17 cellular contexts compared by ENCODE assay signal in genomic region chr5:83925952-83926351, GRCh38.
DNase-seq lines count a peak whose midpoint lies in the region; FAIRE-seq and TF ChIP-seq lines count a peak whose summit lies in the region.
"Had no signal": no experiment of that assay in that cellular context is flagged by ENCODE, and none has a peak within 500 bp of the region (broad histone marks: within the 10 kb centered on the region; RNA-seq: fewer than 3 reads in every experiment).

No MANE protein-coding gene starts in this region.

- H4K8ac ChIP-seq in trophoblast cell (ENCODE audit: low read depth, low read length): no peak overlapping the region

- no peak for TF ChIP-seq RAD21 in SK-N-SH (IDR thresholded peaks at IDR 0.05; ENCODE audit: low read length)

- H3K4me2 ChIP-seq in SK-N-SH (peak overlapping the region; percentile 55), trophoblast cell (ENCODE audit: low read length) (peak overlapping the region; percentile 44)

- TF ChIP-seq EP300 in SK-N-SH (IDR thresholded peaks at IDR 0.05; ENCODE audit: borderline replicate concordance in 1 of 2, low read depth in 1 of 2, low read length in 1 of 2): 0 out of 4 replicates have a peak, but pooled peaks of 1 of the 2 experiments have one; percentile 25

- H3K36me3 ChIP-seq in SK-N-SH (replicated peaks in 1 of 2; ENCODE audit: control insufficient read depth in 1 of 2, insufficient read depth in 2 of 2, low read length in 1 of 2) (no peaks in the 10 kb centered on the region), trophoblast cell (ENCODE audit: control insufficient read depth in 1 of 2, insufficient read depth in 2 of 2, low read length in 2 of 2) (no peaks in the 10 kb centered on the region)
- H3K36me3 ChIP-seq: tibial nerve had no signal

- CTCF ChIA-PET in SK-N-SH (lab: Yijun Ruan, JAX): interaction anchor here (0.9 to 4.8 kb wide), 6 partner anchors 11 to 329 kb away, joined by 3 to 57 read pairs (median 4); no protein-coding TSS in a partner anchor

- DNase-seq in HTR-8/SVneo (ENCODE audit: insufficient read length, low spot score): peak; percentile 3
- DNase-seq in SK-N-SH: no peak
- peak; percentile 17 for DNase-seq in inferior parietal cortex (ENCODE audit: extremely low spot score)
- peak; percentile 56 to 71 for DNase-seq in trophoblast cell
- DNase-seq in KG1 (lab: John Stamatoyannopoulos, UW): no peak
- DNase-seq in lower leg skin (ENCODE audit: low spot score in 2 of 2): no peak
- no peak for DNase-seq in NCI-H345 treated with DMSO at 0.1 percent for 48 hours (lab: John Stamatoyannopoulos, UW; ENCODE audit: unreplicated experiment)
- DNase-seq: activated CD8-positive, alpha-beta memory T cell treated with anti-CD3 and anti-CD28 coated beads for 24 hours; amniotic stem cell; midbrain; MV-4-11; NCI-H2081 treated with DMSO at 0.1 percent for 48 hours; NCI-H69; stimulated activated CD4-positive, alpha-beta T cell treated with anti-CD3 and anti-CD28 coated beads, Interleukin-12 subunit alpha, Interleukin-12 subunit beta, amount 100 ng/mL, for 4 hours; stimulated activated naive B cell treated with anti-CD40 and anti-IgM and Interleukin-4, amounts not matched to agents 10 μg/mL and 1 μg/mL and 100 μg/mL, for 72 hours had no signal

- H3K4me3 ChIP-seq in SK-N-SH (ENCODE audit: low read depth in 2 of 2, low read length in 1 of 2) (no peak overlapping the region; a peak in 1 of 4 replicates), trophoblast cell (ENCODE audit: low read depth, low read length) (no peak overlapping the region), lower leg skin (ENCODE audit: low read depth, poor library complexity, severe bottlenecking) (no peak overlapping the region)
- H3K4me3 ChIP-seq: tibial nerve had no signal

- no peak overlapping the region for H2BK12ac ChIP-seq in trophoblast cell (ENCODE audit: low read length)

- H3K4ac ChIP-seq in trophoblast cell (ENCODE audit: low read depth, low read length): no peak overlapping the region

- H2AK5ac ChIP-seq in trophoblast cell (ENCODE audit: low read length): no peak overlapping the region

- peaks cover 37% of the 10 kb centered on the region for H3F3A ChIP-seq in SK-N-SH (replicated peaks; ENCODE audit: insufficient read depth)

- no peak for TF ChIP-seq POLR2A in lower leg skin (IDR thresholded peaks at IDR 0.05)

- no peak overlapping the region for H4K12ac ChIP-seq in trophoblast cell (ENCODE audit: low read depth, low read length)

- H3K9me2 ChIP-seq in SK-N-SH: no peaks in the 10 kb centered on the region

- POLR2A ChIA-PET in SK-N-SH (lab: Yijun Ruan, JAX): no interaction called here

- no peaks in the 10 kb centered on the region for H4K20me1 ChIP-seq in SK-N-SH (ENCODE audit: insufficient read depth)

- intact Hi-C loops in lower leg skin (cut with DNase I; ENCODE audit: low total_unique reads): no loop called here

- H3K9ac ChIP-seq in SK-N-SH (peak overlapping the region; percentile 49), trophoblast cell (ENCODE audit: low read length) (no peak overlapping the region)

- FAIRE-seq in HTR-8/SVneo (lab: Jason Lieb, UNC): no peak

- no peak overlapping the region for H4K91ac ChIP-seq in trophoblast cell (ENCODE audit: low read depth, low read length)

- peak overlapping the region; percentile 89 to 94 for H3K27ac ChIP-seq in SK-N-SH (ENCODE audit: low read depth in 2 of 2, low read length in 1 of 2)
- H3K27ac ChIP-seq in trophoblast cell (ENCODE audit: low read depth, low read length): peak overlapping the region; percentile 78
- H3K27ac ChIP-seq: tibial nerve, VCaP had no signal

- H2BK120ac ChIP-seq in trophoblast cell (ENCODE audit: insufficient read depth, low read length, poor library complexity): peak overlapping the region; percentile 63

- H2AFZ ChIP-seq in SK-N-SH (ENCODE audit: low read depth) (peak overlapping the region; percentile 73), trophoblast cell (ENCODE audit: insufficient read depth, low read length, poor library complexity) (no peak overlapping the region)

- no peak overlapping the region for H2BK5ac ChIP-seq in trophoblast cell (ENCODE audit: low read depth, low read length, poor library complexity)

- no peak for TF ChIP-seq CTCF in SK-N-SH (IDR thresholded peaks at IDR 0.05)
- TF ChIP-seq CTCF in lower leg skin (IDR thresholded peaks at IDR 0.05): no peak

- 57% methylated on average over 4 of the region's 4 CpGs for WGBS in SK-N-SH (ENCODE audit: low lambda C conversion rate)
- WGBS in trophoblast cell (ENCODE audit: extremely low coverage, insufficient coverage, insufficient read length): no CpG with 5 or more reads among the region's 4 CpGs
- 68 to 77% methylated on average over 4 of the region's 4 CpGs for whole genome bisulfite sequencing in lower leg skin, 2 donors

- H3K4me1 ChIP-seq in SK-N-SH (ENCODE audit: control insufficient read depth in 1 of 2, insufficient read depth in 2 of 2, low read depth in 1 of 2, low read length in 1 of 2) (peaks cover 15 to 20% of the 10 kb centered on the region in 2 experiments; a peak in 3 of 4 replicates), trophoblast cell (ENCODE audit: control insufficient read depth in 1 of 2, insufficient read depth in 2 of 2, low read length in 2 of 2) (peaks cover 5 to 7% of the 10 kb centered on the region in 2 experiments)

- no peak overlapping the region for H3K18ac ChIP-seq in trophoblast cell (ENCODE audit: low read length)

- H3K27me3 ChIP-seq in SK-N-SH (ENCODE audit: insufficient read depth) (no peaks in the 10 kb centered on the region), trophoblast cell (ENCODE audit: insufficient read depth, low read length) (no peaks in the 10 kb centered on the region)
- H3K27me3 ChIP-seq: tibial nerve had no signal

- H3K23ac ChIP-seq in trophoblast cell (ENCODE audit: low read length): no peak overlapping the region

- no peak overlapping the region for H3K14ac ChIP-seq in trophoblast cell (ENCODE audit: low read length)

- peaks cover 11% of the 10 kb centered on the region for H3K79me1 ChIP-seq in trophoblast cell (ENCODE audit: low read length)

- H3K79me2 ChIP-seq in SK-N-SH (ENCODE audit: insufficient read depth) (no peaks in the 10 kb centered on the region), trophoblast cell (ENCODE audit: control insufficient read depth, insufficient read depth, low read length, poor library complexity) (no peaks in the 10 kb centered on the region)

- no peaks in the 10 kb centered on the region for H3K9me3 ChIP-seq in SK-N-SH
- H3K9me3 ChIP-seq in trophoblast cell (ENCODE audit: insufficient read depth, low read depth, low read length): no peaks in the 10 kb centered on the region

TF ChIP-seq in SK-N-SH, 30 proteins besides CTCF, POLR2A, EP300 and RAD21:
- TF ChIP-seq CHD2 (IDR thresholded peaks at IDR 0.05; ENCODE audit: low read length, partially characterized antibody) (no peak), TCF12 (IDR thresholded peaks at IDR 0.05) (peak; percentile 56; the same call in 1 of the 2 replicates), YY1 (IDR thresholded peaks at IDR 0.05; ENCODE audit: low read depth) (no peak), MXI1 (IDR thresholded peaks at IDR 0.05; ENCODE audit: low read depth, low read length) (no peak), SIN3A (IDR thresholded peaks at IDR 0.05; ENCODE audit: borderline replicate concordance, low read depth, low read length) (no peak), TEAD4 (IDR thresholded peaks at IDR 0.05; ENCODE audit: borderline replicate concordance, insufficient read depth) (no peak), GATA2 (CRISPR knock-in tag; IDR thresholded peaks at IDR 0.05) (peak; percentile 57), TAF1 (IDR thresholded peaks at IDR 0.05; ENCODE audit: borderline replicate concordance, low read depth, low read length) (no peak)
- TF ChIP-seq, protein P1, sequence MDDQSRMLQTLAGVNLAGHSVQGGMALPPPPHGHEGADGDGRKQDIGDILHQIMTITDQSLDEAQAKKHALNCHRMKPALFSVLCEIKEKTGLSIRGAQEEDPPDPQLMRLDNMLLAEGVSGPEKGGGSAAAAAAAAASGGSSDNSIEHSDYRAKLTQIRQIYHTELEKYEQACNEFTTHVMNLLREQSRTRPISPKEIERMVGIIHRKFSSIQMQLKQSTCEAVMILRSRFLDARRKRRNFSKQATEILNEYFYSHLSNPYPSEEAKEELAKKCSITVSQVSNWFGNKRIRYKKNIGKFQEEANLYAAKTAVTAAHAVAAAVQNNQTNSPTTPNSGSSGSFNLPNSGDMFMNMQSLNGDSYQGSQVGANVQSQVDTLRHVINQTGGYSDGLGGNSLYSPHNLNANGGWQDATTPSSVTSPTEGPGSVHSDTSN (IDR thresholded peaks at IDR 0.05): peak; percentile 48; the same call in 1 of the 2 replicates

Comparison
In these comparisons a context has a peak if more than half of its experiments do, and no peak if none do; other contexts are left out.
1. DNase-seq: peak in HTR-8/SVneo (single experiment), inferior parietal cortex (single experiment) and trophoblast cell (2 of 2); none in SK-N-SH (single experiment), KG1 (single experiment), lower leg skin (0 of 2) and NCI-H345 treated with DMSO at 0.1 percent for 48 hours (single experiment).